ENCODE assay signal across 15 cellular contexts in the genomic region with DNA sequence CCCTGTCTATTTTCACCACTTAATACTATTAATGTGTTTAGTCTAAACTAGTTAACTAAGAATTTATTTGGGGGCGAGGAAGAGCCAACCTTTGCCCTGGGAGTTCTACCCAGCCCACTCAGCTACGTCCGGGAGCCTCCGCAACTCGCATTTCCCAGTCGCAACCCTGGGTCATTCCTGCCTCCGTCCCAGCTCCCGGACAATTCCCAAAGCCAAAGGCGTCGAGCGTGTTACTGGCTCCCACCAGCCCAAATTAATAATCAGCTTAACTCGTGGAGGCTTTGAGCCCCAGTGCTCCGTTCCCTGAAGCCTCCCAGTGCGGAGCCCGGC. TPM values are rescaled to one million over a fixed set of nuclear protein-coding genes. Genes with fewer than 3 reads are reported as not detected.
A peak's percentile ranks its signal among the peaks of the same experiment; 100 is the strongest.
DNase-seq lines count a peak whose midpoint lies in the region; ATAC-seq and TF ChIP-seq lines count a peak whose summit lies in the region.
"Had no signal": no experiment of that assay in that cellular context is flagged by ENCODE, and none has a peak within 500 bp of the region (broad histone marks: within the 10 kb centered on the region; RNA-seq: fewer than 3 reads in every experiment).

No MANE protein-coding gene starts in this region.

- H3F3A ChIP-seq in neural progenitor cell (ENCODE audit: low read depth): peaks cover 80% of the 10 kb centered on the region

- TF ChIP-seq CTCF in CD14-positive monocyte (IDR thresholded peaks at IDR 0.05): no peak
- TF ChIP-seq CTCF in neural progenitor cell (IDR thresholded peaks at IDR 0.05): no peak

- H3K27ac ChIP-seq in neural progenitor cell: peak overlapping the region; percentile 94

- peak overlapping the region; percentile 25 for H3K4me3 ChIP-seq in iPS-11a (ENCODE audit: low read depth, low read length)
- peak overlapping the region; percentile 67 for H3K4me3 ChIP-seq in neural progenitor cell

- peak overlapping the region; percentile 89 for H3K4me2 ChIP-seq in neural progenitor cell

- H3K9ac ChIP-seq in neural progenitor cell: no peak overlapping the region

- H3K27ac Mint-ChIP-seq in CD14-positive monocyte (no peak overlapping the region), neural progenitor cell (peak overlapping the region; percentile 98)

- H3K4me1 ChIP-seq in neural progenitor cell: peaks cover 59% of the 10 kb centered on the region

- intact Hi-C loops in CD14-positive monocyte (cut with micrococcal nuclease): loop anchor here in 1 of 2 donors (10.0 kb wide), 1 partner anchor 175 kb away; no protein-coding TSS in a partner anchor

- no peak overlapping the region for H2AFZ ChIP-seq in neural progenitor cell (replicated peaks)

- no peaks in the 10 kb centered on the region for H3K36me3 ChIP-seq in neural progenitor cell

- H3K36me3 Mint-ChIP-seq in CD14-positive monocyte: peaks cover 5 to 6% of the 10 kb centered on the region in 2 donors
- H3K36me3 Mint-ChIP-seq in neural progenitor cell: no peaks in the 10 kb centered on the region

- no peak for DNase-seq in CD14-positive monocyte (ENCODE audit: low spot score)
- peak; percentile 81 for DNase-seq in HuH-7 (ENCODE audit: low spot score)
- no peak for DNase-seq in neural progenitor cell (ENCODE audit: low spot score)
- no peak for DNase-seq in hepatic stellate cell (ENCODE audit: low spot score)
- DNase-seq in occipital lobe (lab: John Stamatoyannopoulos, UW): no peak
- DNase-seq: activated CD8-positive, alpha-beta memory T cell treated with anti-CD3 and anti-CD28 coated beads for 24 hours; activated effector memory CD4-positive, alpha-beta T cell treated with anti-CD3 and anti-CD28 coated beads, Interleukin-2, amount 50 U/mL, for 16 hours; dorsolateral prefrontal cortex; NCI-H187 treated with DMSO at 0.1 percent for 48 hours; NCI-H510A; PC-3 had no signal

- peaks cover 49 to 73% (median 63%) of the 10 kb centered on the region in 3 donors for H3K27me3 Mint-ChIP-seq in CD14-positive monocyte (ENCODE audit: low read depth in 3 of 3)
- H3K27me3 Mint-ChIP-seq in neural progenitor cell (ENCODE audit: insufficient read depth, low read depth): peaks cover 4% of the 10 kb centered on the region

- ATAC-seq in GM21381 (IDR thresholded peaks at IDR 0.05; ENCODE audit: unreplicated experiment): no peak
- no peak for ATAC-seq in GM19397 (IDR thresholded peaks at IDR 0.05; ENCODE audit: unreplicated experiment)
- ATAC-seq: PC-3, sciatic nerve had no signal

- H3K27me3 ChIP-seq in neural progenitor cell: peaks cover 9% of the 10 kb centered on the region

- H3K4me1 Mint-ChIP-seq in CD14-positive monocyte: peaks cover 29% of the 10 kb centered on the region
- peaks cover 62% of the 10 kb centered on the region for H3K4me1 Mint-ChIP-seq in neural progenitor cell

- H3K9me3 ChIP-seq in neural progenitor cell (ENCODE audit: low read depth): no peaks in the 10 kb centered on the region

- H3K9me3 Mint-ChIP-seq in CD14-positive monocyte (peaks cover 0 to 10% (median 6%) of the 10 kb centered on the region in 7 donors), neural progenitor cell (no peaks in the 10 kb centered on the region)

- H3K79me2 ChIP-seq in neural progenitor cell (ENCODE audit: low read depth): peaks cover 100% of the 10 kb centered on the region

- peaks cover 36% of the 10 kb centered on the region for H4K20me1 ChIP-seq in neural progenitor cell (ENCODE audit: low read depth)

- H3K4me3 Mint-ChIP-seq in CD14-positive monocyte: peak overlapping the region; percentile 14 to 62
- H3K4me3 Mint-ChIP-seq in neural progenitor cell: peak overlapping the region; percentile 93

RNA-seq across cellular contexts. Expression of a gene that starts 25.9 kb away (rescaled TPM):
- polyA plus RNA-seq in CD14-positive monocyte: under 1 TPM in 1 of 2 donors, not detected in 1; 0.04 TPM
- total RNA-seq in neural progenitor cell (ENCODE audit: low replicate concordance): 123 and 127 TPM in 2 replicates
- total RNA-seq in occipital lobe: 9.4 TPM

RNA-seq across cellular contexts. Expression of a gene that starts 34.5 kb away (rescaled TPM):
- polyA plus RNA-seq in CD14-positive monocyte: 1 to 10 TPM; 4.9 to 7.5 TPM
- total RNA-seq in neural progenitor cell (ENCODE audit: low replicate concordance) (55.7 and 61.3 TPM in 2 replicates), occipital lobe (54.7 TPM)

Comparison
In these comparisons a context has a peak if more than half of its experiments do, and no peak if none do; other contexts are left out.
1. RNA of a gene that starts 25.9 kb away (total RNA-seq): 123 to 127 TPM in neural progenitor cell; 9.4 TPM in occipital lobe (single experiment); every median in the first group is over 10 times any median in the second.